1 cellular context compared by ENCODE assay signal in the genomic region with DNA sequence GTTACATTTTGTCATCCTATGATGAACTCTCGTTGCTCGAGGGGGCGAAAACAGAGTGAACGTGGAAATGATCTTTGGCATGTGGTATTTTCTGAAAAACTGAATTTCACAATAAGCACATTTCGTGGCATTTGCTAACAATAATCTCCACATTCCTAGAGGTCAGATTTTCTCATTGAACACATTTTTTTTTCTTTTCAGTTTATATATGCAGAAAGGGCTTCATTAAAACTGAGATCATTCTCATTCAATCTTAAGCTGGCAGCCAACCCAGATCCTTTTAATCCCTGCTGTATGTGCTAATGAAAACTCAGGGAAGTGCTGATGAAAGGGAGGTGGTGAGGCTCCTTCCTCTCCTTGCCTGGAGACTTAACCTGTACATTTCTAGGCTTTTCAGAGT.
TF ChIP-seq lines count a peak whose summit lies in the region.

No MANE protein-coding gene starts in this region.

TF ChIP-seq in HepG2, 621 proteins besides CTCF, POLR2A, EP300 and RAD21:
- TF ChIP-seq CEBPB (IDR thresholded peaks at IDR 0.05; ENCODE audit: borderline replicate concordance, low read depth, low read length) (peak; percentile 26; the same call in 1 of the 2 replicates), ZNF550 (CRISPR knock-in tag; IDR thresholded peaks at IDR 0.05; ENCODE audit: borderline replicate concordance) (no peak)
